1 cellular context compared by ENCODE assay signal in genomic region chr6:125749112-125749863, GRCh38.
TF ChIP-seq lines count a peak whose summit lies in the region.

HEY2 (plus strand) TSS chr6:125749632; CDS start chr6:125749777, 145 bp downstream.

TF ChIP-seq in IMR-90, 13 proteins besides CTCF, POLR2A, EP300 and RAD21 (continued from another document):
- TF ChIP-seq USF2 (IDR thresholded peaks at IDR 0.05; ENCODE audit: low read depth, low read length), result no peak
